ENCODE assay signal across 8 cellular contexts in genomic region chr3:27659279-27660021, GRCh38.
DNase-seq lines count a peak whose midpoint lies in the region; ATAC-seq and TF ChIP-seq lines count a peak whose summit lies in the region.

No MANE protein-coding gene starts in this region.

- no peaks in the 10 kb centered on the region for H3K27me3 Mint-ChIP-seq in activated naive CD4-positive, alpha-beta T cell treated with anti-CD3 and anti-CD28 coated beads for 36 hours (ENCODE audit: low read depth)

- DNase-seq in Caki2 (ENCODE audit: low read depth) = peak; percentile 19
- DNase-seq in GM19240 (ENCODE audit: insufficient read length, low spot score) = peak; percentile 26
- DNase-seq in Panc1 (ENCODE audit: low read depth, low spot score) = no peak
- peak; percentile 43 for DNase-seq in activated naive CD4-positive, alpha-beta T cell treated with anti-CD3 and anti-CD28 coated beads for 36 hours
- DNase-seq in left cardiac atrium = peak; percentile 70
- DNase-seq in stimulated activated CD4-positive, alpha-beta T cell treated with anti-CD3 and anti-CD28 coated beads, Interleukin-12 subunit alpha, Interleukin-12 subunit beta, amount 100 ng/mL, for 48 hours (ENCODE audit: low read depth in 2 of 3, low spot score in 1 of 3) = peak in 2 of 3 donors; percentile 29 to 36
- no peak for DNase-seq in middle frontal gyrus (ENCODE audit: extremely low spot score, low spot score)

- BruUV-seq in Panc1 (replicated peaks; lab: Mats Ljungman, UMichigan) = no TSS peak

- CTCF ChIA-PET in Panc1 (lab: Charles Lee) = no interaction called here
- CTCF ChIA-PET in activated naive CD4-positive, alpha-beta T cell treated with anti-CD3 and anti-CD28 coated beads for 36 hours (lab: Charles Lee) = interaction anchor here (0.6 to 2.5 kb wide), 7 partner anchors 9 to 819 kb away, joined by 3 to 16 read pairs (median 3); no protein-coding TSS in a partner anchor

- no peaks in the 10 kb centered on the region for H3K36me3 ChIP-seq in Panc1 (ENCODE audit: control insufficient read depth, insufficient read depth, low read length)

- peak; percentile 81 for ATAC-seq in HG03342 (IDR thresholded peaks at IDR 0.05; ENCODE audit: unreplicated experiment)
- peak; percentile 85 for ATAC-seq in Panc1
- peak; percentile 63 for ATAC-seq in left cardiac atrium

- H3K4me1 Mint-ChIP-seq in activated naive CD4-positive, alpha-beta T cell treated with anti-CD3 and anti-CD28 coated beads for 36 hours (ENCODE audit: low read depth) = peaks cover 2% of the 10 kb centered on the region

- no peaks in the 10 kb centered on the region for H3K27me3 ChIP-seq in Panc1 (ENCODE audit: control insufficient read depth, insufficient read depth, low read length)

- H3K9me3 Mint-ChIP-seq in activated naive CD4-positive, alpha-beta T cell treated with anti-CD3 and anti-CD28 coated beads for 36 hours = no peaks in the 10 kb centered on the region

- H3K4me1 ChIP-seq in Panc1 (ENCODE audit: control insufficient read depth, insufficient read depth, low read length) = no peaks in the 10 kb centered on the region

- intact Hi-C loops in Panc1 (cut with micrococcal nuclease; ENCODE audit: unreplicated experiment) = no loop called here
- intact Hi-C loops in activated naive CD4-positive, alpha-beta T cell treated with anti-CD3 and anti-CD28 coated beads for 36 hours (cut with micrococcal nuclease) = loop anchor here (1.0 to 5.0 kb wide), 2 partner anchors 67 to 347 kb away; no protein-coding TSS in a partner anchor
- intact Hi-C loops in left cardiac atrium (cut with DNase I) = no loop called here

- no peak overlapping the region for H3K27ac Mint-ChIP-seq in activated naive CD4-positive, alpha-beta T cell treated with anti-CD3 and anti-CD28 coated beads for 36 hours

- no peak overlapping the region for H3K4me3 Mint-ChIP-seq in activated naive CD4-positive, alpha-beta T cell treated with anti-CD3 and anti-CD28 coated beads for 36 hours

- in situ Hi-C loops in Caki2 (cut with HindIII; ENCODE audit: low pct_unique_long_range_greater_than_20kb, low sequenced_read_pairs) = no loop called here
- in situ Hi-C loops in Panc1 (cut with HindIII; ENCODE audit: low pct_unique_long_range_greater_than_20kb, low sequenced_read_pairs) = no loop called here

- POLR2A ChIA-PET in Panc1 (lab: Charles Lee) = interaction anchor here (0.5 kb wide), 1 partner anchor 163 kb away, joined by 5 read pairs; no protein-coding TSS in a partner anchor

- peak; percentile 80 for TF ChIP-seq CTCF in Panc1 (IDR thresholded peaks at IDR 0.05)

- no peaks in the 10 kb centered on the region for H3K9me3 ChIP-seq in Panc1 (ENCODE audit: control insufficient read depth, insufficient read depth, low read depth, low read length)

- no peak overlapping the region for H3K4me3 ChIP-seq in Panc1 (ENCODE audit: low read depth in 2 of 2, low read length in 2 of 2)

- no peak overlapping the region; the same call in 1 of the 2 replicates for H3K27ac ChIP-seq in Panc1 (ENCODE audit: low read length)

- no peaks in the 10 kb centered on the region for H3K36me3 Mint-ChIP-seq in activated naive CD4-positive, alpha-beta T cell treated with anti-CD3 and anti-CD28 coated beads for 36 hours (ENCODE audit: low read depth)

Comparison
In these comparisons a context has a peak if more than half of its experiments do, and no peak if none do; other contexts are left out.
1. DNase-seq: peak in Caki2 (single experiment), GM19240 (single experiment), activated naive CD4-positive, alpha-beta T cell treated with anti-CD3 and anti-CD28 coated beads for 36 hours (single experiment), left cardiac atrium (single experiment) and stimulated activated CD4-positive, alpha-beta T cell treated with anti-CD3 and anti-CD28 coated beads, Interleukin-12 subunit alpha, Interleukin-12 subunit beta, amount 100 ng/mL, for 48 hours (2 of 3); none in Panc1 (single experiment) and middle frontal gyrus (single experiment).
2. Peak in every context shown above with its lines, with median percentiles within 50 percentile points of each other: ATAC-seq.